1 cellular context compared by ENCODE assay signal in the genomic region with DNA sequence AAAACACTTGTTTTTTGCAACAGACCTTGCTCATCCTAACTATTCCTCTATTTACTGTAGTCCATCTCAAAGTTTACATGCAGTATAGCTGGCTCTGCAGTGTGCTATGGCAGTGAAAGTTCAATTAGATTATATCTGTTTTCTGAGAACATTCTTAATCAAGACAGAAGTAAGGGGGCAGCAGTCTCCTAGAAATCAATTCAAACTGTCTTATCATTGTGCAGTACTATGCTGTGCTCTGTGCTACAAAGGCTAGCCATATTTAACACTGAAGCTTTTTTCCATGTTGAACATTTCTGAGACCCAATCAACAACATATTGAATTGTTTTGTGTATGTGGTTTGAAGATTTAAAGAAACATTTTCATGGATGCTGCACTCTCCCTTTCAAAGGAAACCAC.
TF ChIP-seq lines count a peak whose summit lies in the region.

No MANE protein-coding gene starts in this region.

TF ChIP-seq in GM12878, 131 proteins besides CTCF, POLR2A, EP300 and RAD21 (continued from another document):
- TF ChIP-seq, protein P1, sequence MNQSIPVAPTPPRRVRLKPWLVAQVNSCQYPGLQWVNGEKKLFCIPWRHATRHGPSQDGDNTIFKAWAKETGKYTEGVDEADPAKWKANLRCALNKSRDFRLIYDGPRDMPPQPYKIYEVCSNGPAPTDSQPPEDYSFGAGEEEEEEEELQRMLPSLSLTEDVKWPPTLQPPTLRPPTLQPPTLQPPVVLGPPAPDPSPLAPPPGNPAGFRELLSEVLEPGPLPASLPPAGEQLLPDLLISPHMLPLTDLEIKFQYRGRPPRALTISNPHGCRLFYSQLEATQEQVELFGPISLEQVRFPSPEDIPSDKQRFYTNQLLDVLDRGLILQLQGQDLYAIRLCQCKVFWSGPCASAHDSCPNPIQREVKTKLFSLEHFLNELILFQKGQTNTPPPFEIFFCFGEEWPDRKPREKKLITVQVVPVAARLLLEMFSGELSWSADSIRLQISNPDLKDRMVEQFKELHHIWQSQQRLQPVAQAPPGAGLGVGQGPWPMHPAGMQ (IDR thresholded peaks at IDR 0.05; ENCODE audit: borderline replicate concordance): no peak
- TF ChIP-seq MTA3 (IDR thresholded peaks at IDR 0.05; ENCODE audit: borderline replicate concordance, low read length): no peak
- TF ChIP-seq, protein P2, sequence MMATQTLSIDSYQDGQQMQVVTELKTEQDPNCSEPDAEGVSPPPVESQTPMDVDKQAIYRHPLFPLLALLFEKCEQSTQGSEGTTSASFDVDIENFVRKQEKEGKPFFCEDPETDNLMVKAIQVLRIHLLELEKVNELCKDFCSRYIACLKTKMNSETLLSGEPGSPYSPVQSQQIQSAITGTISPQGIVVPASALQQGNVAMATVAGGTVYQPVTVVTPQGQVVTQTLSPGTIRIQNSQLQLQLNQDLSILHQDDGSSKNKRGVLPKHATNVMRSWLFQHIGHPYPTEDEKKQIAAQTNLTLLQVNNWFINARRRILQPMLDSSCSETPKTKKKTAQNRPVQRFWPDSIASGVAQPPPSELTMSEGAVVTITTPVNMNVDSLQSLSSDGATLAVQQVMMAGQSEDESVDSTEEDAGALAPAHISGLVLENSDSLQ (IDR thresholded peaks at IDR 0.05): no peak
- TF ChIP-seq, protein P3, sequence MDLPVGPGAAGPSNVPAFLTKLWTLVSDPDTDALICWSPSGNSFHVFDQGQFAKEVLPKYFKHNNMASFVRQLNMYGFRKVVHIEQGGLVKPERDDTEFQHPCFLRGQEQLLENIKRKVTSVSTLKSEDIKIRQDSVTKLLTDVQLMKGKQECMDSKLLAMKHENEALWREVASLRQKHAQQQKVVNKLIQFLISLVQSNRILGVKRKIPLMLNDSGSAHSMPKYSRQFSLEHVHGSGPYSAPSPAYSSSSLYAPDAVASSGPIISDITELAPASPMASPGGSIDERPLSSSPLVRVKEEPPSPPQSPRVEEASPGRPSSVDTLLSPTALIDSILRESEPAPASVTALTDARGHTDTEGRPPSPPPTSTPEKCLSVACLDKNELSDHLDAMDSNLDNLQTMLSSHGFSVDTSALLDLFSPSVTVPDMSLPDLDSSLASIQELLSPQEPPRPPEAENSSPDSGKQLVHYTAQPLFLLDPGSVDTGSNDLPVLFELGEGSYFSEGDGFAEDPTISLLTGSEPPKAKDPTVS (IDR thresholded peaks at IDR 0.05; ENCODE audit: low read depth, low read length): no peak
- no peak for TF ChIP-seq SMARCA5 (IDR thresholded peaks at IDR 0.05)
- TF ChIP-seq MYB (IDR thresholded peaks at IDR 0.05; ENCODE audit: borderline replicate concordance, low read depth, low read length): no peak
- TF ChIP-seq TCF12 (IDR thresholded peaks at IDR 0.05; ENCODE audit: low read depth, low read length): no peak
